In genomic region chr1:56175211-56175610, GRCh38 we compare ENCODE assay signal across 1 cellular context.
TF ChIP-seq lines count a peak whose summit lies in the region.

No MANE protein-coding gene starts in this region.

TF ChIP-seq in IMR-90, 13 proteins besides CTCF, POLR2A, EP300 and RAD21:
- TF ChIP-seq CEBPB (IDR thresholded peaks at IDR 0.05; ENCODE audit: low read depth, low read length), result no peak
- TF ChIP-seq NFE2L2 (IDR thresholded peaks at IDR 0.05; ENCODE audit: low read depth, low read length), result no peak
- no peak for TF ChIP-seq USF2 (IDR thresholded peaks at IDR 0.05; ENCODE audit: low read depth, low read length)
- no peak for TF ChIP-seq MXI1 (IDR thresholded peaks at IDR 0.05; ENCODE audit: borderline replicate concordance, low read depth, low read length)
- TF ChIP-seq, protein P1, sequence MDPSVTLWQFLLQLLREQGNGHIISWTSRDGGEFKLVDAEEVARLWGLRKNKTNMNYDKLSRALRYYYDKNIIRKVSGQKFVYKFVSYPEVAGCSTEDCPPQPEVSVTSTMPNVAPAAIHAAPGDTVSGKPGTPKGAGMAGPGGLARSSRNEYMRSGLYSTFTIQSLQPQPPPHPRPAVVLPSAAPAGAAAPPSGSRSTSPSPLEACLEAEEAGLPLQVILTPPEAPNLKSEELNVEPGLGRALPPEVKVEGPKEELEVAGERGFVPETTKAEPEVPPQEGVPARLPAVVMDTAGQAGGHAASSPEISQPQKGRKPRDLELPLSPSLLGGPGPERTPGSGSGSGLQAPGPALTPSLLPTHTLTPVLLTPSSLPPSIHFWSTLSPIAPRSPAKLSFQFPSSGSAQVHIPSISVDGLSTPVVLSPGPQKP (IDR thresholded peaks at IDR 0.05; ENCODE audit: borderline replicate concordance, low read depth, low read length), result no peak
- no peak for TF ChIP-seq RFX5 (IDR thresholded peaks at IDR 0.05; ENCODE audit: low read depth, low read length)
- TF ChIP-seq MAFK (IDR thresholded peaks at IDR 0.05; ENCODE audit: low read depth, low read length), result no peak
- TF ChIP-seq MAZ (IDR thresholded peaks at IDR 0.05; ENCODE audit: borderline replicate concordance, low read depth, low read length), result no peak
- no peak for TF ChIP-seq CHD1 (IDR thresholded peaks at IDR 0.05; ENCODE audit: low read depth, low read length)
- no peak for TF ChIP-seq FOS (IDR thresholded peaks at IDR 0.05; ENCODE audit: low read depth, low read length)
- no peak for TF ChIP-seq RCOR1 (IDR thresholded peaks at IDR 0.05; ENCODE audit: insufficient replicate concordance, low read length)
- no peak for TF ChIP-seq BHLHE40 (IDR thresholded peaks at IDR 0.05; ENCODE audit: low read depth, low read length)
- TF ChIP-seq SMC3 (IDR thresholded peaks at IDR 0.05; ENCODE audit: low read depth, low read length), result no peak
